In the genomic region with DNA sequence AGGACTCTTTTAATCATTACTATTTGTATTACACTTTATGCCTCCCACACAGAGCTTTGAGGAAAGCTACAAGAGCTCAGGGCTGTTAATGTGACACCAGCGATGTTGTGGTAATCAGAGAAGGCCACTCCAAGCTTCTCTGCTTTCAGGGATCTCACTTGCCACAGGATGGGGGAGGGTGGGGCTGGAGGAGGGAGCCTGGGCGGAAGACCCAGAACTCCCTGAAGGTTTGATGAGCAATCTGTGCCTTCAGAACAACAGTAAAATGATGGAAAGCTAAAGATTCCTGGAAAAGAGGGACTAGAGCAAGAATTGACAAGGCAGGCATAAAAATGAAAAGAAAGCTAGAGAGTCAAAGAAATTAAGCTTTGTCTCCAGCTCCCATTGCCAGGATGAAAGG, we compare ENCODE assay signal across 1 cellular context.
TF ChIP-seq lines count a peak whose summit lies in the region.

No MANE protein-coding gene starts in this region.

TF ChIP-seq in HepG2, 621 proteins besides CTCF, POLR2A, EP300 and RAD21 (continued from another document):
- TF ChIP-seq SNRNP70 (IDR thresholded peaks at IDR 0.05; ENCODE audit: low read depth, low read length) (no peak), IRF2 (CRISPR knock-in tag; IDR thresholded peaks at IDR 0.05) (no peak), RORA (CRISPR knock-in tag; IDR thresholded peaks at IDR 0.05) (no peak), XRCC5 (optimal IDR thresholded peaks at IDR 0.05; ENCODE audit: low read length) (no peak)
